In genomic region chr10:80160361-80161128, GRCh38 we compare ENCODE assay signal across 14 cellular contexts. TPM values are rescaled to one million over a fixed set of nuclear protein-coding genes. Genes with fewer than 3 reads are reported as not detected.
DNase-seq lines count a peak whose midpoint lies in the region; ATAC-seq, FAIRE-seq and TF ChIP-seq lines count a peak whose summit lies in the region.
"Had no signal": no experiment of that assay in that cellular context is flagged by ENCODE, and none has a peak within 500 bp of the region (broad histone marks: within the 10 kb centered on the region; RNA-seq: fewer than 3 reads in every experiment).

No MANE protein-coding gene starts in this region.

- H3K4me1 Mint-ChIP-seq in Calu3 (ENCODE audit: low read depth, unreplicated experiment) (peaks cover 87% of the 10 kb centered on the region), WTC11 (peaks cover 18% of the 10 kb centered on the region)

- no peak overlapping the region for H3K9ac ChIP-seq in smooth muscle cell (ENCODE audit: low read depth)

- H3K27me3 ChIP-seq in esophagus muscularis mucosa (no peaks in the 10 kb centered on the region), smooth muscle cell (ENCODE audit: low read depth) (no peaks in the 10 kb centered on the region), pancreas (no peaks in the 10 kb centered on the region)
- H3K27me3 ChIP-seq: suprapubic skin had no signal

- no peaks in the 10 kb centered on the region for H3K9me3 ChIP-seq in esophagus muscularis mucosa
- no peaks in the 10 kb centered on the region for H3K9me3 ChIP-seq in smooth muscle cell (replicated peaks; ENCODE audit: low read depth)
- no peaks in the 10 kb centered on the region for H3K9me3 ChIP-seq in pancreas
- H3K9me3 ChIP-seq: suprapubic skin had no signal

- no peak for ATAC-seq in WTC11
- no peak for ATAC-seq in pancreas
- no peak for ATAC-seq in GM19351 (IDR thresholded peaks at IDR 0.05; ENCODE audit: unreplicated experiment)

- no peak for TF ChIP-seq EP300 in esophagus muscularis mucosa (IDR thresholded peaks at IDR 0.05)

- H3K9me3 Mint-ChIP-seq in Calu3 (ENCODE audit: low read depth, unreplicated experiment) (no peaks in the 10 kb centered on the region), WTC11 (no peaks in the 10 kb centered on the region)

- no peak for DNase-seq in Calu3
- DNase-seq in WTC11 (ENCODE audit: low spot score): no peak
- DNase-seq in esophagus muscularis mucosa (ENCODE audit: extremely low spot score): no peak
- DNase-seq in smooth muscle cell (lab: John Stamatoyannopoulos, UW; ENCODE audit: unreplicated experiment): no peak
- no peak for DNase-seq in stimulated activated CD4-positive, alpha-beta T cell treated with anti-CD3 and anti-CD28 coated beads, Interleukin-15, amount 100 ng/mL, for 24 hours
- DNase-seq in pancreas: no peak
- DNase-seq: midbrain; NK-92 treated with Interleukin-12 subunit alpha and Interleukin-12 subunit beta, amount 100 ng/mL, for 24 hours; retina had no signal

- TF ChIP-seq POLR2A in esophagus muscularis mucosa (IDR thresholded peaks at IDR 0.05; ENCODE audit: low read depth): no peak

- peak overlapping the region; percentile 40 to 87 (median 79) for H3K27ac ChIP-seq in esophagus muscularis mucosa (replicated peaks in 1 of 4)
- peak overlapping the region; percentile 79 for H3K27ac ChIP-seq in smooth muscle cell (ENCODE audit: low read depth)
- H3K27ac ChIP-seq in pancreas: no peak overlapping the region
- H3K27ac ChIP-seq: SK-N-MC, suprapubic skin had no signal

- H3K4me1 ChIP-seq in esophagus muscularis mucosa (peaks cover 78 to 100% (median 83%) of the 10 kb centered on the region in 4 donors), smooth muscle cell (ENCODE audit: low read depth) (no peaks in the 10 kb centered on the region), pancreas (no peaks in the 10 kb centered on the region)

- no peak for FAIRE-seq in pancreas (lab: Jason Lieb, UNC)
- FAIRE-seq: colon had no signal

- H3K27me3 Mint-ChIP-seq in Calu3 (ENCODE audit: unreplicated experiment) (no peaks in the 10 kb centered on the region), WTC11 (ENCODE audit: low read depth) (no peaks in the 10 kb centered on the region)

- WGBS in esophagus muscularis mucosa: 87% methylated on average over 15 of the region's 15 CpGs
- 95% methylated on average over 13 of the region's 15 CpGs for WGBS in smooth muscle cell (ENCODE audit: low lambda C conversion rate)
- 93 to 99% methylated on average over 15 of the region's 15 CpGs for WGBS in pancreas, 2 donors

- H3K27ac Mint-ChIP-seq in Calu3 (ENCODE audit: unreplicated experiment) (peak overlapping the region; percentile 82), WTC11 (peak overlapping the region; percentile 47)

- intact Hi-C loops in Calu3 (cut with micrococcal nuclease; ENCODE audit: unreplicated experiment): no loop called here
- intact Hi-C loops in esophagus muscularis mucosa (cut with DNase I): no loop called here
- intact Hi-C loops in pancreas (cut with DNase I): no loop called here

- peaks cover 31% of the 10 kb centered on the region for H3F3A ChIP-seq in smooth muscle cell (ENCODE audit: low read depth)

- no peaks in the 10 kb centered on the region for H3K79me2 ChIP-seq in smooth muscle cell (ENCODE audit: low read depth)

- peaks cover 18% of the 10 kb centered on the region for H4K20me1 ChIP-seq in smooth muscle cell (ENCODE audit: low read depth)

- CTCF ChIA-PET in Calu3 (lab: Charles Lee): interaction anchor here (1.1 kb wide), 1 partner anchor 17 kb away, joined by 3 read pairs; no protein-coding TSS in a partner anchor
- CTCF ChIA-PET in WTC11 (lab: Charles Lee): interaction anchor here (0.6 to 2.1 kb wide), 3 partner anchors 47 to 62 kb away, joined by 3 to 15 read pairs (median 3); no protein-coding TSS in a partner anchor

- H3K4me3 ChIP-seq in esophagus muscularis mucosa (no peak overlapping the region), smooth muscle cell (no peak overlapping the region), pancreas (no peak overlapping the region)
- H3K4me3 ChIP-seq: SK-N-MC, suprapubic skin had no signal

- TF ChIP-seq CTCF in Calu3 (IDR thresholded peaks at IDR 0.05; ENCODE audit: unreplicated experiment) (no peak), WTC11 (IDR thresholded peaks at IDR 0.05) (no peak), esophagus muscularis mucosa (IDR thresholded peaks at IDR 0.05) (no peak), smooth muscle cell (IDR thresholded peaks at IDR 0.05; ENCODE audit: borderline replicate concordance, insufficient read depth, poor library complexity, severe bottlenecking) (no peak), pancreas (IDR thresholded peaks at IDR 0.05) (no peak)

- H3K36me3 Mint-ChIP-seq in Calu3 (ENCODE audit: insufficient read depth, unreplicated experiment): peaks cover 100% of the 10 kb centered on the region
- peaks cover 50% of the 10 kb centered on the region for H3K36me3 Mint-ChIP-seq in WTC11

- BruUV-seq in Calu3 (replicated peaks; lab: Mats Ljungman, UMichigan): no TSS peak

- peaks cover 22 to 87% (median 82%) of the 10 kb centered on the region in 4 donors for H3K36me3 ChIP-seq in esophagus muscularis mucosa
- H3K36me3 ChIP-seq in smooth muscle cell (ENCODE audit: low read depth): no peaks in the 10 kb centered on the region
- peaks cover 9 to 68% (median 28%) of the 10 kb centered on the region in 3 donors for H3K36me3 ChIP-seq in pancreas

- POLR2A ChIA-PET in WTC11 (lab: Charles Lee): no interaction called here

- H2AFZ ChIP-seq in smooth muscle cell (ENCODE audit: low read depth): no peak overlapping the region

- peak overlapping the region; percentile 4 for H3K4me3 Mint-ChIP-seq in Calu3 (ENCODE audit: low read depth, unreplicated experiment)
- H3K4me3 Mint-ChIP-seq in WTC11: no peak overlapping the region

- no peak overlapping the region for H3K4me2 ChIP-seq in smooth muscle cell

TF ChIP-seq in WTC11, 78 proteins besides CTCF, POLR2A, EP300 and RAD21 (continues in another document):
- TF ChIP-seq E2F4 (CRISPR knock-in tag; IDR thresholded peaks at IDR 0.05; ENCODE audit: borderline replicate concordance, low read depth) (no peak), E2F1 (CRISPR knock-in tag; IDR thresholded peaks at IDR 0.05) (no peak), NFATC4 (CRISPR knock-in tag; IDR thresholded peaks at IDR 0.05) (no peak), ZNF263 (CRISPR knock-in tag; IDR thresholded peaks at IDR 0.05; ENCODE audit: low read depth) (no peak), ZMAT4 (CRISPR knock-in tag; IDR thresholded peaks at IDR 0.05) (no peak), NR1H2 (CRISPR knock-in tag; IDR thresholded peaks at IDR 0.05) (no peak), IRF2 (CRISPR knock-in tag; IDR thresholded peaks at IDR 0.05; ENCODE audit: borderline replicate concordance, low read depth) (no peak), TEAD1 (CRISPR knock-in tag; IDR thresholded peaks at IDR 0.05) (no peak), GRHL2 (CRISPR knock-in tag; IDR thresholded peaks at IDR 0.05; ENCODE audit: insufficient replicate concordance, severe bottlenecking) (no peak), CREM (CRISPR knock-in tag; IDR thresholded peaks at IDR 0.05) (no peak), USF1 (CRISPR knock-in tag; IDR thresholded peaks at IDR 0.05) (no peak)

RNA-seq across cellular contexts. Expression of gene PLAC9, which starts 28.0 kb away (rescaled TPM):
- total RNA-seq in Calu3 (2022) (not detected in 2 replicates), WTC11 (2021) (4.6 to 7.3 TPM (median 6.6 TPM) in 3 replicates), esophagus muscularis mucosa (10 to 100 TPM; 21.3 to 59.4 (median 39.6) TPM), smooth muscle cell (1.5 TPM in 1 of 2 replicates, not detected in the other), pancreas (1 to 10 TPM in 4 of 6 donors, under 1 TPM in 2; 0.63 to 6.7 (median 2.8) TPM)
- polyA plus RNA-seq in smooth muscle cell (14.6 and 23.7 TPM in 2 replicates), pancreas (10 to 100 TPM in 1 of 2 donors, 1 to 10 TPM in 1; 7.6 to 14.6 TPM)
- total RNA-seq: LHCN-M2 had no signal

RNA-seq across cellular contexts. Expression of gene ANXA11, which starts 44.8 kb away (rescaled TPM):
- 835 and 846 TPM in 2 replicates for total RNA-seq in Calu3 (2022)
- total RNA-seq in WTC11 (2021): 67.5 to 83.3 TPM (median 80.1 TPM) in 3 replicates
- 100 to 1,000 TPM; 126 to 213 (median 166) TPM for total RNA-seq in esophagus muscularis mucosa
- total RNA-seq in smooth muscle cell: 36.6 and 39.5 TPM in 2 replicates
- 93.4 and 101 TPM in 2 replicates for polyA plus RNA-seq in smooth muscle cell
- 100 to 1,000 TPM in 2 of 6 donors, 10 to 100 TPM in 4; 74.0 to 140 (median 91.8) TPM for total RNA-seq in pancreas
- 100 to 1,000 TPM; 128 to 193 TPM for polyA plus RNA-seq in pancreas

Comparison
In these comparisons a context has a peak if more than half of its experiments do, and no peak if none do; other contexts are left out.
1. H3K27ac ChIP-seq: peak in esophagus muscularis mucosa (4 of 4) and smooth muscle cell (single experiment); none in pancreas (0 of 4).